ENCODE assay signal across 8 cellular contexts in the genomic region with DNA sequence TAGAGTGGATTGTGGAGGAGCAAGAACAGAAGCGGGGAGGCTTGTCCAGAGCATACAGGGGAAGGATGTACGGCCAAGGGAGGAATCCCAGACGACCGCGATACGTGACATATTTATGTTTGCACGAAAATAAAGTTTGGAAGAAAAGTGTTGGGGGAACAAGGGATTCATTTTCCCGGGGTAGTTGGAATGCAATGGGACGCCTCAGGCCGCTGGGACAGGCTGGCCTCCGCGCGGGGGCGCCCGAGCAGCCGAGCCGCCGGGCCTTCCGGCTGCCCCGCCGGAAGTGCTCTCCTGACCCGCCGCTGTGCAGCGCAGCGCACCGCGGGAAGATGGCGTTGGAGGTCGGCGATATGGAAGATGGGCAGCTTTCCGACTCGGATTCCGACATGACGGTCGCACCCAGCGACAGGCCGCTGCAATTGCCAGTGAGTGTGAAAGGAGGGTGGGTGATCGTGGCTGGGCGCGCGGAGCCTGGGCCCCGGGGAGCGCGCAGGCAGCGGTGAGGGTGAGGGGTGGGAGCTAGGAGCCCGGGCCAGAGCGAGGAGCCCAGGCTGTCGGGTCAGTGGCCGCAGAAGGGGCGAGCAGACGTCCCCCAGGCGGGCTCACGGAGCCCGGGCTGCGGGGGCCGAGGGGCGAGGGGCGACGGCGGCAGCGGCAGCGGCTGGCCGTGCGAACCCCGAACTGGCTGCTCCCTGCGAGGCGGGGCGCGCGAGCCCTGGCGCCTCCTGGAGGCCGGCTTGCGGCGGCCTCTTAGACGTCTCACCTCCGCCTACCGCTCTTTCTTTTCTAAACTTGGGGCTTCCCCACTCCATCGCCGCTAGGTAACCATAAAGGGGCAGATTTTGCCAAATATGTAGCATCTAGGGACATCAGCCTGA. TPM values are rescaled to one million over a fixed set of nuclear protein-coding genes. Genes with fewer than 3 reads are reported as not detected.
DNase-seq lines count a peak whose midpoint lies in the region; ATAC-seq and TF ChIP-seq lines count a peak whose summit lies in the region.

A gene with protein sequence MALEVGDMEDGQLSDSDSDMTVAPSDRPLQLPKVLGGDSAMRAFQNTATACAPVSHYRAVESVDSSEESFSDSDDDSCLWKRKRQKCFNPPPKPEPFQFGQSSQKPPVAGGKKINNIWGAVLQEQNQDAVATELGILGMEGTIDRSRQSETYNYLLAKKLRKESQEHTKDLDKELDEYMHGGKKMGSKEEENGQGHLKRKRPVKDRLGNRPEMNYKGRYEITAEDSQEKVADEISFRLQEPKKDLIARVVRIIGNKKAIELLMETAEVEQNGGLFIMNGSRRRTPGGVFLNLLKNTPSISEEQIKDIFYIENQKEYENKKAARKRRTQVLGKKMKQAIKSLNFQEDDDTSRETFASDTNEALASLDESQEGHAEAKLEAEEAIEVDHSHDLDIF (plus strand): TSS at position 317 of the 881 bp plus-strand sequence. CDS start 16 bp downstream, at position 333.

- H3K27me3 Mint-ChIP-seq in chondrocyte (ENCODE audit: low read depth), result no peaks in the 10 kb centered on the region

- H3K27ac Mint-ChIP-seq in chondrocyte (ENCODE audit: unreplicated experiment), result peak within 1 kb of the TSS; percentile 96

- H3K27me3 ChIP-seq in layer of hippocampus (ENCODE audit: control insufficient read depth, insufficient read depth, low read length), result no peaks in the 10 kb centered on the region

- ATAC-seq in GM18520 (IDR thresholded peaks at IDR 0.05; ENCODE audit: unreplicated experiment) (peak; percentile 91), HG03060 (IDR thresholded peaks at IDR 0.05; ENCODE audit: low read depth, unreplicated experiment) (peak; percentile 70)

- POLR2A ChIA-PET in AG04449 (lab: Yijun Ruan, JAX), result interaction anchor here (0.8 kb wide), 1 partner anchor 44 kb away, joined by 3 read pairs; no protein-coding TSS in a partner anchor

- DNase-seq in AG04449 (ENCODE audit: low read depth, low spot score), result no peak
- peak; percentile 55 for DNase-seq in NCI-H2196 treated with DMSO at 0.1 percent for 48 hours (lab: John Stamatoyannopoulos, UW; ENCODE audit: unreplicated experiment)
- DNase-seq in activated CD4-positive, CD25-positive, alpha-beta regulatory T cell treated with anti-CD3 and anti-CD28 coated beads, Interleukin-2, amount 50 U/mL, for 72 hours, result peak; percentile 81
- no peak for DNase-seq in chondrocyte (ENCODE audit: low spot score)
- peak; percentile 69 for DNase-seq in stimulated activated CD4-positive, alpha-beta T cell treated with anti-CD3 and anti-CD28 coated beads, Interleukin-1b, Interleukin-23, amount 100 ng/mL, for 48 hours

- no peaks in the 10 kb centered on the region for H3K9me3 Mint-ChIP-seq in chondrocyte (ENCODE audit: low read depth)

- peak within 1 kb of the TSS; percentile 94 for H3K4me3 Mint-ChIP-seq in chondrocyte (ENCODE audit: unreplicated experiment)

- CTCF ChIA-PET in AG04449 (lab: Yijun Ruan, JAX), result interaction anchor here (0.6 to 4.4 kb wide), 39 partner anchors 8 to 601 kb away, joined by 3 to 54 read pairs (median 5); a partner anchor contains a TSS

- peak within 1 kb of the TSS; percentile 96 for H3K4me3 ChIP-seq in AG04449 (ENCODE audit: low read depth, low read length)

- H3K4me1 Mint-ChIP-seq in chondrocyte (ENCODE audit: low read depth), result peaks cover 36% of the 10 kb centered on the region

- H3K27ac ChIP-seq in layer of hippocampus (ENCODE audit: low read depth, low read length), result peak within 1 kb of the TSS; percentile 76

- TF ChIP-seq CTCF in AG04449 (IDR thresholded peaks at IDR 0.05; ENCODE audit: insufficient read depth, low read length, missing control alignments) (peak; percentile 76), chondrocyte (IDR thresholded peaks at IDR 0.05) (peak; percentile 81)

- H3K36me3 Mint-ChIP-seq in chondrocyte (ENCODE audit: low read depth), result peaks cover 7% of the 10 kb centered on the region

RNA-seq across cellular contexts. Expression of the gene that starts here (rescaled TPM):
- total RNA-seq in chondrocyte, result 38.8 to 47.2 TPM (median 46.8 TPM) in 3 replicates

Comparison
In these comparisons a context has a peak if more than half of its experiments do, and no peak if none do; other contexts are left out.
1. DNase-seq: peak in NCI-H2196 treated with DMSO at 0.1 percent for 48 hours (single experiment), activated CD4-positive, CD25-positive, alpha-beta regulatory T cell treated with anti-CD3 and anti-CD28 coated beads, Interleukin-2, amount 50 U/mL, for 72 hours (single experiment) and stimulated activated CD4-positive, alpha-beta T cell treated with anti-CD3 and anti-CD28 coated beads, Interleukin-1b, Interleukin-23, amount 100 ng/mL, for 48 hours (single experiment); none in AG04449 (single experiment) and chondrocyte (single experiment).